In genomic region chr9:126752881-126753670, GRCh38 we compare ENCODE assay signal across 20 cellular contexts.
"Had no signal": no experiment of that assay in that cellular context is flagged by ENCODE, and none has a peak within 500 bp of the region (broad histone marks: within the 10 kb centered on the region; RNA-seq: fewer than 3 reads in every experiment).

No MANE protein-coding gene starts in this region.

- H3K4me3 Mint-ChIP-seq: activated naive CD4-positive, alpha-beta T cell treated with anti-CD3 and anti-CD28 coated beads for 36 hours; activated naive CD8-positive, alpha-beta T cell treated with anti-CD3 and anti-CD28 coated beads, Interleukin-2, amount 50 U/mL, for 24 hours; natural killer cell treated with Interleukin-12 subunit alpha and Interleukin-12 subunit beta and Interleukin-15 and Interleukin-18, amount 100 ng/mL, for 72 hours; stimulated activated effector memory CD8-positive, alpha-beta T cell treated with anti-CD3 and anti-CD28 coated beads, Interleukin-12 subunit alpha, Interleukin-12 subunit beta, amount 100 ng/mL, for 72 hours had no signal

- H3K36me3 Mint-ChIP-seq: natural killer cell treated with Interleukin-12 subunit alpha and Interleukin-12 subunit beta and Interleukin-15 and Interleukin-18, amount 100 ng/mL, for 72 hours; stimulated activated effector memory CD8-positive, alpha-beta T cell treated with anti-CD3 and anti-CD28 coated beads, Interleukin-12 subunit alpha, Interleukin-12 subunit beta, amount 100 ng/mL, for 72 hours had no signal

- H3K4me3 ChIP-seq: ascending aorta, breast epithelium, dorsolateral prefrontal cortex, spleen, tibial artery had no signal

- ATAC-seq: activated CD4-positive, CD25-positive, alpha-beta regulatory T cell treated with anti-CD3 and anti-CD28 coated beads, Interleukin-2, amount 50 U/mL, for 24 hours; activated naive CD8-positive, alpha-beta T cell treated with anti-CD3 and anti-CD28 coated beads, Interleukin-2, amount 50 U/mL, for 24 hours; left ventricle myocardium superior; sciatic nerve; stimulated activated effector memory CD8-positive, alpha-beta T cell treated with anti-CD3 and anti-CD28 coated beads, Interleukin-12 subunit alpha, Interleukin-12 subunit beta, amount 100 ng/mL, for 72 hours had no signal

- DNase-seq: activated CD4-positive, alpha-beta T cell treated with anti-CD3 and anti-CD28 coated beads, Interleukin-2, amount 50 U/mL, for 1 hour; activated naive CD4-positive, alpha-beta T cell treated with anti-CD3 and anti-CD28 coated beads for 36 hours; activated naive CD8-positive, alpha-beta T cell treated with anti-CD3 and anti-CD28 coated beads, Interleukin-2, amount 50 U/mL, for 24 hours; activated T-cell treated with anti-CD3 and anti-CD28 coated beads for 4 hours; dorsolateral prefrontal cortex; foreskin fibroblast; glutamatergic neuron; hypothalamus; left ventricle myocardium superior; nucleus accumbens; spleen; stimulated activated CD4-positive, alpha-beta T cell treated with anti-CD3 and anti-CD28 coated beads, Interleukin-2, amount 100 ng/mL, for 24 hours; T-helper 9 cell; tibial artery had no signal

- H3K27ac ChIP-seq: ascending aorta, breast epithelium, dorsolateral prefrontal cortex, spleen, tibial artery had no signal

- H3K36me3 ChIP-seq: ascending aorta, breast epithelium, spleen, tibial artery had no signal

- H3K27ac Mint-ChIP-seq: activated naive CD4-positive, alpha-beta T cell treated with anti-CD3 and anti-CD28 coated beads for 36 hours; activated naive CD8-positive, alpha-beta T cell treated with anti-CD3 and anti-CD28 coated beads, Interleukin-2, amount 50 U/mL, for 24 hours; natural killer cell treated with Interleukin-12 subunit alpha and Interleukin-12 subunit beta and Interleukin-15 and Interleukin-18, amount 100 ng/mL, for 72 hours; stimulated activated effector memory CD8-positive, alpha-beta T cell treated with anti-CD3 and anti-CD28 coated beads, Interleukin-12 subunit alpha, Interleukin-12 subunit beta, amount 100 ng/mL, for 72 hours had no signal

- H3K27me3 ChIP-seq: ascending aorta, breast epithelium had no signal

- H3K9me3 Mint-ChIP-seq: activated naive CD4-positive, alpha-beta T cell treated with anti-CD3 and anti-CD28 coated beads for 36 hours; activated naive CD8-positive, alpha-beta T cell treated with anti-CD3 and anti-CD28 coated beads, Interleukin-2, amount 50 U/mL, for 24 hours; natural killer cell treated with Interleukin-12 subunit alpha and Interleukin-12 subunit beta and Interleukin-15 and Interleukin-18, amount 100 ng/mL, for 72 hours; stimulated activated effector memory CD8-positive, alpha-beta T cell treated with anti-CD3 and anti-CD28 coated beads, Interleukin-12 subunit alpha, Interleukin-12 subunit beta, amount 100 ng/mL, for 72 hours had no signal
